In the genomic region with DNA sequence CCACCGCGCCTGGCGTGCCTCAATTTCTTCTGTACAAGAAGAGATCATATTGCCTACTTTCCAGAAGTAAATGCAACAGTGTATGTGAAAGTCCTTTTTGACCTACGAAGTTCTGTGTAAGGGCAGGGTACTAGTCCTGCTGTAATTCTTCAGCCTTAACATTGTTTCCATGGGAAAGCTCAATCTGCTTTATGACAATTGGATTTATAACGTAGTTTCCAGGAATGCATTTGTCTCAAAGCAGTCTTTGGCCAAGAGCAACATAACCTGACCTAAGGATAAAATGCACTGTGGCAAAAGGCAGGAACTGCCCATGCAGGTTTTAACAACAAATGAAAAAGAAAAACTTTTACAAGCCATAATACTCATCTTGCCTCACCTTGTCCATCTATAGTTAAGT, we compare ENCODE assay signal across 26 cellular contexts.
DNase-seq lines count a peak whose midpoint lies in the region; ATAC-seq and TF ChIP-seq lines count a peak whose summit lies in the region.
"Had no signal": no experiment of that assay in that cellular context is flagged by ENCODE, and none has a peak within 500 bp of the region (broad histone marks: within the 10 kb centered on the region; RNA-seq: fewer than 3 reads in every experiment).

No MANE protein-coding gene starts in this region.

- no peaks in the 10 kb centered on the region for H3K9me3 Mint-ChIP-seq in activated naive CD4-positive, alpha-beta T cell treated with anti-CD3 and anti-CD28 coated beads, Interleukin-2, amount 50 U/mL, for 72 hours
- H3K9me3 Mint-ChIP-seq: CD4-positive, CD25-positive, alpha-beta regulatory T cell had no signal

- H3K27ac Mint-ChIP-seq in activated naive CD4-positive, alpha-beta T cell treated with anti-CD3 and anti-CD28 coated beads, Interleukin-2, amount 50 U/mL, for 72 hours: no peak overlapping the region
- H3K27ac Mint-ChIP-seq: CD14-positive monocyte; CD4-positive, alpha-beta memory T cell; CD4-positive, CD25-positive, alpha-beta regulatory T cell; CD8-positive, alpha-beta memory T cell had no signal

- H3K4me3 ChIP-seq in fibroblast of the aortic adventitia (ENCODE audit: low read depth, low read length): no peak overlapping the region
- H3K4me3 ChIP-seq: BLaER1, GM12878 had no signal

- no peak for ATAC-seq in activated naive CD4-positive, alpha-beta T cell treated with anti-CD3 and anti-CD28 coated beads, Interleukin-2, amount 50 U/mL, for 72 hours
- no peak for ATAC-seq in GM18870 (IDR thresholded peaks at IDR 0.05; ENCODE audit: unreplicated experiment)
- no peak for ATAC-seq in HG03571 (IDR thresholded peaks at IDR 0.05; ENCODE audit: unreplicated experiment)
- ATAC-seq: GM12878 had no signal

- DNase-seq in dermis blood vessel endothelial cell (peak; percentile 48), dermis microvascular lymphatic vessel endothelial cell (ENCODE audit: low read depth in 2 of 2) (peak; percentile 89), fibroblast of the aortic adventitia (ENCODE audit: low read depth) (peak; percentile 43), posterior vena cava (ENCODE audit: low spot score) (peak; percentile 24)
- no peak for DNase-seq in activated naive CD4-positive, alpha-beta T cell treated with anti-CD3 and anti-CD28 coated beads, Interleukin-2, amount 50 U/mL, for 72 hours (ENCODE audit: low spot score in 2 of 2)
- DNase-seq in activated T-cell treated with anti-CD3 and anti-CD28 coated beads, Interleukin-2, amount 50 U/mL, for 1 hour: no peak
- DNase-seq: 8988T; ACHN; BE2C; C1 segment of cervical spinal cord; CD4-positive, alpha-beta memory T cell; CD4-positive, CD25-positive, alpha-beta regulatory T cell; CD8-positive, alpha-beta memory T cell; COR-L47; DMS 273 treated with DMSO at 0.1 percent for 48 hours; DMS153; DMS53; DMS79; DND-41; EL; GDM1 had no signal

- no peaks in the 10 kb centered on the region for H3K36me3 Mint-ChIP-seq in activated naive CD4-positive, alpha-beta T cell treated with anti-CD3 and anti-CD28 coated beads, Interleukin-2, amount 50 U/mL, for 72 hours
- H3K36me3 Mint-ChIP-seq: CD14-positive monocyte; CD4-positive, alpha-beta memory T cell; CD4-positive, CD25-positive, alpha-beta regulatory T cell; CD8-positive, alpha-beta memory T cell had no signal

- intact Hi-C loops in posterior vena cava (cut with DNase I): no loop called here

- no peak for TF ChIP-seq CTCF in fibroblast of the aortic adventitia (IDR thresholded peaks at IDR 0.05; ENCODE audit: insufficient read depth, low read length)

Comparison
In these comparisons a context has a peak if more than half of its experiments do, and no peak if none do; other contexts are left out.
1. DNase-seq: peak in dermis blood vessel endothelial cell (single experiment), dermis microvascular lymphatic vessel endothelial cell (2 of 2), fibroblast of the aortic adventitia (single experiment) and posterior vena cava (single experiment); none in activated naive CD4-positive, alpha-beta T cell treated with anti-CD3 and anti-CD28 coated beads, Interleukin-2, amount 50 U/mL, for 72 hours (0 of 2) and activated T-cell treated with anti-CD3 and anti-CD28 coated beads, Interleukin-2, amount 50 U/mL, for 1 hour (single experiment).